In genomic region chr7:149125189-149125863, GRCh38 we compare ENCODE assay signal across 8 cellular contexts. TPM values are rescaled to one million over a fixed set of nuclear protein-coding genes. Genes with fewer than 3 reads are reported as not detected.
DNase-seq lines count a peak whose midpoint lies in the region; ATAC-seq, FAIRE-seq and TF ChIP-seq lines count a peak whose summit lies in the region.

No MANE protein-coding gene starts in this region.

- peaks cover 3% of the 10 kb centered on the region for H3K27me3 Mint-ChIP-seq in nephron (ENCODE audit: low read depth)

- POLR2A ChIA-PET in OCI-LY7 (lab: Charles Lee): interaction anchor here (0.6 to 2.7 kb wide), 8 partner anchors 10 to 118 kb away, joined by 3 to 15 read pairs (median 4); partner anchors contain the start of gene ZNF398

- FAIRE-seq in GM12892 (lab: Jason Lieb, UNC): no peak

- peak overlapping the region; percentile 93 to 100 (median 99) for H3K4me3 Mint-ChIP-seq in nephron

- TF ChIP-seq CTCF in OCI-LY7 (conservative IDR thresholded peaks at IDR 0.05; ENCODE audit: low read length) (no peak), nephron (IDR thresholded peaks at IDR 0.05; ENCODE audit: unreplicated experiment in 3 of 3) (no peak)

- CTCF ChIA-PET in OCI-LY7 (lab: Charles Lee; ENCODE audit: unreplicated experiment): interaction anchor here (1.5 kb wide), 1 partner anchor 22 kb away, joined by 12 read pairs; the partner anchor contains the start of gene ZNF398

- peaks cover 23% of the 10 kb centered on the region for H3K79me2 ChIP-seq in OCI-LY7 (ENCODE audit: insufficient read depth, low read depth, low read length)

- peaks cover 12% of the 10 kb centered on the region for H3K36me3 ChIP-seq in OCI-LY7 (ENCODE audit: insufficient read depth, low read length)
- H3K36me3 ChIP-seq in effector memory CD4-positive, alpha-beta T cell (ENCODE audit: control insufficient read depth, insufficient read depth, low read length): no peaks in the 10 kb centered on the region

- H3K27ac Mint-ChIP-seq in nephron: peak overlapping the region; percentile 94 to 96 (median 96)

- no peaks in the 10 kb centered on the region for H4K20me1 ChIP-seq in OCI-LY7 (ENCODE audit: insufficient read depth, low read length)

- no peaks in the 10 kb centered on the region for H3K9me2 ChIP-seq in OCI-LY7 (ENCODE audit: insufficient read depth, low read length)

- H3K9me3 Mint-ChIP-seq in nephron: no peaks in the 10 kb centered on the region

- no peaks in the 10 kb centered on the region for H3K27me3 ChIP-seq in effector memory CD4-positive, alpha-beta T cell (replicated peaks; ENCODE audit: control insufficient read depth, insufficient read depth, low read length, poor library complexity, severe bottlenecking)

- no peak for TF ChIP-seq POLR2A in GM12892 (IDR thresholded peaks at IDR 0.05; ENCODE audit: low read depth, low read length)

- peak overlapping the region; percentile 94 for H3K4me2 ChIP-seq in OCI-LY7 (ENCODE audit: low read length)

- H3K4me3 ChIP-seq in OCI-LY7 (ENCODE audit: low read depth, low read length, poor library complexity, severe bottlenecking): peak overlapping the region; percentile 84
- H3K4me3 ChIP-seq in effector memory CD4-positive, alpha-beta T cell (ENCODE audit: insufficient read depth, low read depth, low read length, poor library complexity, severe bottlenecking): peak overlapping the region; percentile 87

- H3K4me1 Mint-ChIP-seq in nephron: peaks cover 19% of the 10 kb centered on the region

- peak; percentile 46 for DNase-seq in NCI-H82 (lab: John Stamatoyannopoulos, UW)
- no peak for DNase-seq in NCI-H82 treated with DMSO at 0.1 percent for 48 hours (lab: John Stamatoyannopoulos, UW; ENCODE audit: unreplicated experiment)
- DNase-seq in OCI-LY7 (ENCODE audit: low spot score): peak; percentile 29
- DNase-seq in effector memory CD4-positive, alpha-beta T cell: no peak
- no peak for DNase-seq in GM12892 (ENCODE audit: insufficient read length)

- ATAC-seq in HG03460 (IDR thresholded peaks at IDR 0.05; ENCODE audit: unreplicated experiment): no peak
- ATAC-seq in GM21423 (IDR thresholded peaks at IDR 0.05; ENCODE audit: unreplicated experiment): no peak

- H3K36me3 Mint-ChIP-seq in nephron (ENCODE audit: low read depth): peaks cover 18% of the 10 kb centered on the region

- peaks cover 13% of the 10 kb centered on the region for H3K4me1 ChIP-seq in OCI-LY7 (ENCODE audit: insufficient read depth, low read length, poor library complexity, severe bottlenecking)
- peaks cover 10% of the 10 kb centered on the region for H3K4me1 ChIP-seq in effector memory CD4-positive, alpha-beta T cell (ENCODE audit: control insufficient read depth, insufficient read depth, low read length, poor library complexity, severe bottlenecking)

- H3K27ac ChIP-seq in OCI-LY7 (ENCODE audit: low read depth, low read length, poor library complexity, severe bottlenecking): peak overlapping the region; percentile 70
- peak overlapping the region; percentile 90 for H3K27ac ChIP-seq in effector memory CD4-positive, alpha-beta T cell (ENCODE audit: insufficient read depth, low read length, poor library complexity, severe bottlenecking)

- H2AFZ ChIP-seq in OCI-LY7 (ENCODE audit: low read length): peak overlapping the region; percentile 47

- H3K9me3 ChIP-seq in OCI-LY7 (ENCODE audit: low read length): peaks cover 2% of the 10 kb centered on the region
- peaks cover under 1% of the 10 kb centered on the region for H3K9me3 ChIP-seq in effector memory CD4-positive, alpha-beta T cell (ENCODE audit: control insufficient read depth, low read length)

- intact Hi-C loops in OCI-LY7 (cut with micrococcal nuclease; ENCODE audit: unreplicated experiment): no loop called here

- TSS peak; percentile 74 for BruUV-seq in OCI-LY7 (replicated peaks; lab: Mats Ljungman, UMichigan)

RNA-seq across cellular contexts. Expression of gene ZNF425, which starts 0.8 kb away (rescaled TPM):
- total RNA-seq in OCI-LY7 (2014; rRNA removed; shearing (Covaris generic)): 0.28 and 1.4 TPM in 2 replicates
- 1.1 and 1.6 TPM in 2 replicates for total RNA-seq in OCI-LY7 (2022)
- polyA plus RNA-seq in GM12892 (2012; ENCODE audit: missing spikeins): 0.49 TPM

RNA-seq across cellular contexts. Expression of gene ZNF398, which starts 21.9 kb away (rescaled TPM):
- 11.4 and 11.8 TPM in 2 replicates for total RNA-seq in OCI-LY7 (2014; rRNA removed; shearing (Covaris generic))
- total RNA-seq in OCI-LY7 (2022): 14.2 and 15.5 TPM in 2 replicates
- 4.4 TPM for polyA plus RNA-seq in GM12892 (2012; ENCODE audit: missing spikeins)

RNA-seq across cellular contexts. Expression of gene ZNF786, which starts 34.8 kb away (rescaled TPM):
- 3.9 and 5.1 TPM in 2 replicates for total RNA-seq in OCI-LY7 (2014; rRNA removed; shearing (Covaris generic))
- total RNA-seq in OCI-LY7 (2022): 6.8 and 7.7 TPM in 2 replicates
- 1.4 TPM for polyA plus RNA-seq in GM12892 (2012; ENCODE audit: missing spikeins)

Comparison
In these comparisons a context has a peak if more than half of its experiments do, and no peak if none do; other contexts are left out.
1. DNase-seq: peak in NCI-H82 (single experiment) and OCI-LY7 (single experiment); none in NCI-H82 treated with DMSO at 0.1 percent for 48 hours (single experiment), effector memory CD4-positive, alpha-beta T cell (0 of 3) and GM12892 (single experiment).